17 cellular contexts compared by ENCODE assay signal in genomic region chr2:127278959-127279358, GRCh38. TPM values are rescaled to one million over a fixed set of nuclear protein-coding genes. Genes with fewer than 3 reads are reported as not detected.
"Had no signal": no experiment of that assay in that cellular context is flagged by ENCODE, and none has a peak within 500 bp of the region (broad histone marks: within the 10 kb centered on the region; RNA-seq: fewer than 3 reads in every experiment).

No MANE protein-coding gene starts in this region.

- H3K27ac ChIP-seq: neutrophil, upper lobe of right lung had no signal

- H3K9me3 Mint-ChIP-seq: activated naive CD4-positive, alpha-beta T cell treated with anti-CD3 and anti-CD28 coated beads for 36 hours; central memory CD8-positive, alpha-beta T cell had no signal

- H3K27me3 ChIP-seq: neutrophil, spleen, upper lobe of right lung had no signal

- ATAC-seq: naive thymus-derived CD8-positive, alpha-beta T cell; upper lobe of right lung had no signal

- H3K27me3 Mint-ChIP-seq: activated CD4-positive, alpha-beta memory T cell treated with anti-CD3 and anti-CD28 coated beads for 36 hours; central memory CD8-positive, alpha-beta T cell; naive thymus-derived CD8-positive, alpha-beta T cell had no signal

- H3K4me3 Mint-ChIP-seq: activated CD4-positive, alpha-beta memory T cell treated with anti-CD3 and anti-CD28 coated beads for 36 hours; activated naive CD4-positive, alpha-beta T cell treated with anti-CD3 and anti-CD28 coated beads for 36 hours; activated T-helper 1 cell treated with anti-CD3 and anti-CD28 coated beads, Interleukin-12 subunit alpha, Interleukin-12 subunit beta, Interleukin-2, Interleukin-4 antibody, amounts not matched to agents 30 ng/mL and 10 ng/mL and 1 ng/mL, durations not matched to agents 14 hours and 24 hours and 36 hours; central memory CD8-positive, alpha-beta T cell; naive thymus-derived CD8-positive, alpha-beta T cell; T-helper 2 cell treated with Interferon-gamma antibody and Interleukin-4, amounts not matched to agents 5 μg/mL and 100 μg/mL, for 36 hours had no signal

- H3K9me3 ChIP-seq: neutrophil, spleen, upper lobe of right lung had no signal

- H3K4me3 ChIP-seq: lung, spleen, upper lobe of right lung had no signal

- DNase-seq: activated CD4-positive, alpha-beta memory T cell treated with anti-CD3 and anti-CD28 coated beads for 36 hours; activated naive CD4-positive, alpha-beta T cell treated with anti-CD3 and anti-CD28 coated beads for 36 hours; erythroblast; hypothalamus; kidney glomerular epithelial cell; naive thymus-derived CD8-positive, alpha-beta T cell; posterior cingulate gyrus; spleen; stimulated activated CD4-positive, alpha-beta T cell treated with anti-CD3 and anti-CD28 coated beads, Interleukin-1b, Interleukin-23, amount 100 ng/mL, for 48 hours; stimulated activated naive CD4-positive, alpha-beta T cell; upper lobe of right lung had no signal

- H3K27ac Mint-ChIP-seq: activated CD4-positive, alpha-beta memory T cell treated with anti-CD3 and anti-CD28 coated beads for 36 hours; activated naive CD4-positive, alpha-beta T cell treated with anti-CD3 and anti-CD28 coated beads for 36 hours; activated T-helper 1 cell treated with anti-CD3 and anti-CD28 coated beads, Interleukin-12 subunit alpha, Interleukin-12 subunit beta, Interleukin-2, Interleukin-4 antibody, amounts not matched to agents 30 ng/mL and 10 ng/mL and 1 ng/mL, durations not matched to agents 14 hours and 24 hours and 36 hours; T-helper 2 cell treated with Interferon-gamma antibody and Interleukin-4, amounts not matched to agents 5 μg/mL and 100 μg/mL, for 36 hours had no signal

- H3K4me1 ChIP-seq: upper lobe of right lung had no signal

RNA-seq across cellular contexts. Expression of gene CYP27C1, which starts 58.9 kb away (rescaled TPM):
- total RNA-seq: activated CD4-positive, alpha-beta memory T cell treated with anti-CD3 and anti-CD28 coated beads for 36 hours; activated naive CD4-positive, alpha-beta T cell treated with anti-CD3 and anti-CD28 coated beads for 36 hours; activated T-helper 1 cell treated with anti-CD3 and anti-CD28 coated beads, Interleukin-12 subunit alpha, Interleukin-12 subunit beta, Interleukin-2, Interleukin-4 antibody, amounts not matched to agents 30 ng/mL and 10 ng/mL and 1 ng/mL, durations not matched to agents 14 hours and 24 hours and 36 hours; mononuclear cell; naive thymus-derived CD8-positive, alpha-beta T cell; upper lobe of right lung had no signal
- polyA plus RNA-seq: naive thymus-derived CD8-positive, alpha-beta T cell had no signal
